Comparison of ENCODE assay signal across 8 cellular contexts in genomic region chr7:157010588-157011332, GRCh38. TPM values are rescaled to one million over a fixed set of nuclear protein-coding genes. Genes with fewer than 3 reads are reported as not detected.
DNase-seq lines count a peak whose midpoint lies in the region; ATAC-seq and TF ChIP-seq lines count a peak whose summit lies in the region.

Gene MNX1 (minus strand): TSS chr7:157010663. CDS start chr7:157010350, 313 bp downstream.

- peaks cover 97% of the 10 kb centered on the region for H3K27me3 ChIP-seq in A673 (replicated peaks; ENCODE audit: insufficient read depth, low read depth, low read length, poor library complexity)

- intact Hi-C loops in A673 (cut with micrococcal nuclease; ENCODE audit: unreplicated experiment), result no loop called here
- intact Hi-C loops in activated CD4-positive, alpha-beta T cell treated with anti-CD3 and anti-CD28 coated beads, Interleukin-2, amount 10 ng/mL, durations not matched to agents 24 days and 14 days (cut with micrococcal nuclease), result loop anchor here (1.0 kb wide), 1 partner anchor 8 kb away; no protein-coding TSS in a partner anchor

- H3K36me3 Mint-ChIP-seq in activated CD4-positive, alpha-beta T cell treated with anti-CD3 and anti-CD28 coated beads, Interleukin-2, amount 10 ng/mL, durations not matched to agents 24 days and 14 days (ENCODE audit: low read depth), result no peaks in the 10 kb centered on the region
- no peaks in the 10 kb centered on the region for H3K36me3 Mint-ChIP-seq in nephron (ENCODE audit: low read depth)

- peak within 1 kb of the TSS; percentile 51 for H3K4me3 ChIP-seq in A673 (ENCODE audit: low read depth, low read length, poor library complexity, severe bottlenecking)
- H3K4me3 ChIP-seq in epithelial cell of esophagus (ENCODE audit: low read length), result peak within 1 kb of the TSS; percentile 50

- no TSS peak for BruUV-seq in A673 (replicated peaks; lab: Mats Ljungman, UMichigan)

- peaks cover 8% of the 10 kb centered on the region for H3K4me1 Mint-ChIP-seq in activated CD4-positive, alpha-beta T cell treated with anti-CD3 and anti-CD28 coated beads, Interleukin-2, amount 10 ng/mL, durations not matched to agents 24 days and 14 days
- no peaks in the 10 kb centered on the region for H3K4me1 Mint-ChIP-seq in nephron

- peak within 1 kb of the TSS; percentile 67 for H3K4me3 Mint-ChIP-seq in activated CD4-positive, alpha-beta T cell treated with anti-CD3 and anti-CD28 coated beads, Interleukin-2, amount 10 ng/mL, durations not matched to agents 24 days and 14 days
- peak within 1 kb of the TSS; percentile 67 to 77 (median 77) for H3K4me3 Mint-ChIP-seq in nephron

- no peaks in the 10 kb centered on the region for H3K9me3 Mint-ChIP-seq in activated CD4-positive, alpha-beta T cell treated with anti-CD3 and anti-CD28 coated beads, Interleukin-2, amount 10 ng/mL, durations not matched to agents 24 days and 14 days
- no peaks in the 10 kb centered on the region for H3K9me3 Mint-ChIP-seq in nephron

- CTCF ChIA-PET in A673 (lab: Charles Lee), result no interaction called here

- H3K27ac Mint-ChIP-seq in activated CD4-positive, alpha-beta T cell treated with anti-CD3 and anti-CD28 coated beads, Interleukin-2, amount 10 ng/mL, durations not matched to agents 24 days and 14 days, result peak within 1 kb of the TSS; percentile 48
- H3K27ac Mint-ChIP-seq in nephron, result no peak within 1 kb of the TSS

- no peaks in the 10 kb centered on the region for H3K36me3 ChIP-seq in A673 (ENCODE audit: insufficient read depth, low read length, poor library complexity, severe bottlenecking)

- POLR2A ChIA-PET in A673 (lab: Charles Lee; ENCODE audit: low non-redundant PET), result no interaction called here

- no peaks in the 10 kb centered on the region for H3K9me3 ChIP-seq in A673 (ENCODE audit: low read depth, low read length, poor library complexity, severe bottlenecking)

- peaks cover 7% of the 10 kb centered on the region for H3K4me1 ChIP-seq in A673 (ENCODE audit: insufficient read depth, low read length, poor library complexity, severe bottlenecking)

- H3K27ac ChIP-seq in A673 (ENCODE audit: low read depth, low read length, poor library complexity, severe bottlenecking), result no peak within 1 kb of the TSS

- no peak for TF ChIP-seq CTCF in A673 (conservative IDR thresholded peaks at IDR 0.05; ENCODE audit: low read depth, low read length)
- TF ChIP-seq CTCF in epithelial cell of esophagus (IDR thresholded peaks at IDR 0.05; ENCODE audit: insufficient read depth, low read depth, low read length, missing control alignments), result no peak
- TF ChIP-seq CTCF in nephron (IDR thresholded peaks at IDR 0.05; ENCODE audit: unreplicated experiment in 3 of 3), result no peak

- DNase-seq in A673 (ENCODE audit: low spot score) (peak; percentile 72), NCI-H1930 (lab: John Stamatoyannopoulos, UW) (peak; percentile 85 to 93), epithelial cell of esophagus (ENCODE audit: low read depth) (peak; percentile 89), globus pallidus (ENCODE audit: low spot score) (no peak)
- DNase-seq in activated CD4-positive, alpha-beta T cell treated with anti-CD3 and anti-CD28 coated beads, Interleukin-2, amount 10 ng/mL, durations not matched to agents 24 days and 14 days, result peak; percentile 83

- peak; percentile 59 for ATAC-seq in GM18861 (IDR thresholded peaks at IDR 0.05; ENCODE audit: unreplicated experiment)
- ATAC-seq in HG02973 (IDR thresholded peaks at IDR 0.05; ENCODE audit: unreplicated experiment), result peak; percentile 74

- H3K27me3 Mint-ChIP-seq in activated CD4-positive, alpha-beta T cell treated with anti-CD3 and anti-CD28 coated beads, Interleukin-2, amount 10 ng/mL, durations not matched to agents 24 days and 14 days, result peaks cover 74% of the 10 kb centered on the region
- peaks cover 89% of the 10 kb centered on the region for H3K27me3 Mint-ChIP-seq in nephron (ENCODE audit: low read depth)

RNA-seq across cellular contexts. Expression of gene MNX1, which starts in this region (rescaled TPM):
- 0.13 TPM in 1 of 2 replicates, not detected in the other for total RNA-seq in A673 (2021)
- total RNA-seq in activated CD4-positive, alpha-beta T cell treated with anti-CD3 and anti-CD28 coated beads, Interleukin-2, amount 10 ng/mL, durations not matched to agents 24 days and 14 days, result not detected in 2 replicates

Comparison
In these comparisons a context has a peak if more than half of its experiments do, and no peak if none do; other contexts are left out.
1. Peak in DNase-seq and H3K4me3 ChIP-seq in A673; RNA of the gene not detected or under 1 TPM.
2. Peak in DNase-seq in activated CD4-positive, alpha-beta T cell treated with anti-CD3 and anti-CD28 coated beads, Interleukin-2, amount 10 ng/mL, durations not matched to agents 24 days and 14 days; RNA of the gene not detected or under 1 TPM.